8 cellular contexts compared by ENCODE assay signal in genomic region chr5:126776499-126777256, GRCh38. TPM values are rescaled to one million over a fixed set of nuclear protein-coding genes. Genes with fewer than 3 reads are reported as not detected.
DNase-seq lines count a peak whose midpoint lies in the region; ATAC-seq, FAIRE-seq and TF ChIP-seq lines count a peak whose summit lies in the region.

LMNB1 (plus strand) TSS chr5:126777136; CDS start chr5:126777509, 373 bp downstream.

- peak within 1 kb of the TSS; percentile 96 for H2AFZ ChIP-seq in GM23248
- peak within 1 kb of the TSS; percentile 34; the same call in 1 of the 2 replicates for H2AFZ ChIP-seq in Karpas-422 (ENCODE audit: low read length)

- H3K9me3 ChIP-seq in DOHH2 (ENCODE audit: control insufficient read depth, insufficient read depth, low read length) (no peaks in the 10 kb centered on the region), GM23248 (ENCODE audit: low read depth) (no peaks in the 10 kb centered on the region), Karpas-422 (ENCODE audit: low read length) (no peaks in the 10 kb centered on the region), muscle layer of duodenum (ENCODE audit: control insufficient read depth in 1 of 2, low read length in 2 of 2) (no peaks in the 10 kb centered on the region)

- H3K27me3 ChIP-seq in DOHH2 (ENCODE audit: control insufficient read depth, low read length) = no peaks in the 10 kb centered on the region
- H3K27me3 ChIP-seq in GM23248 (replicated peaks; ENCODE audit: insufficient read depth) = no peaks in the 10 kb centered on the region
- no peaks in the 10 kb centered on the region for H3K27me3 ChIP-seq in Karpas-422 (ENCODE audit: low read length)
- no peaks in the 10 kb centered on the region for H3K27me3 ChIP-seq in muscle layer of duodenum (ENCODE audit: low read depth, low read length)

- H3K79me2 ChIP-seq in DOHH2 (ENCODE audit: control insufficient read depth, low read length) (peaks cover 57% of the 10 kb centered on the region), GM23248 (ENCODE audit: insufficient read depth) (peaks cover 34% of the 10 kb centered on the region), Karpas-422 (ENCODE audit: low read length) (peaks cover 45% of the 10 kb centered on the region)

- H4K20me1 ChIP-seq in DOHH2 (ENCODE audit: control insufficient read depth, insufficient read depth, low read depth, low read length) = peaks cover 22% of the 10 kb centered on the region
- no peaks in the 10 kb centered on the region for H4K20me1 ChIP-seq in GM23248 (ENCODE audit: insufficient read depth)
- peaks cover 21% of the 10 kb centered on the region; the same call in 1 of the 2 replicates for H4K20me1 ChIP-seq in Karpas-422 (ENCODE audit: insufficient read depth, low read depth, low read length)

- TF ChIP-seq CTCF in DOHH2 (IDR thresholded peaks at IDR 0.05; ENCODE audit: low read depth, low read length, poor library complexity, severe bottlenecking) = no peak

- H3K4me2 ChIP-seq in DOHH2 (ENCODE audit: low read length) (peak within 1 kb of the TSS; percentile 74), GM23248 (ENCODE audit: unreplicated experiment) (peak within 1 kb of the TSS; percentile 93), Karpas-422 (ENCODE audit: low read depth, low read length, poor library complexity, severe bottlenecking) (peak within 1 kb of the TSS; percentile 98)

- no peaks in the 10 kb centered on the region for H3K9me2 ChIP-seq in DOHH2 (replicated peaks; ENCODE audit: control insufficient read depth, low read length)
- no peaks in the 10 kb centered on the region for H3K9me2 ChIP-seq in GM23248 (ENCODE audit: insufficient read depth)
- no peaks in the 10 kb centered on the region for H3K9me2 ChIP-seq in Karpas-422 (replicated peaks; ENCODE audit: insufficient read depth, low read length)

- ATAC-seq in esophagus mucosa = peak; percentile 95

- in situ Hi-C loops in GM23248 (cut with MboI) = loop anchor here (25.0 kb wide), 1 partner anchor 439 kb away; no protein-coding TSS in a partner anchor

- H3K4me1 ChIP-seq in DOHH2 (ENCODE audit: control insufficient read depth, low read length) = peaks cover 29% of the 10 kb centered on the region
- peaks cover 9% of the 10 kb centered on the region for H3K4me1 ChIP-seq in GM23248 (ENCODE audit: insufficient read depth)
- H3K4me1 ChIP-seq in Karpas-422 (ENCODE audit: low read length) = peaks cover 36% of the 10 kb centered on the region
- H3K4me1 ChIP-seq in muscle layer of duodenum (ENCODE audit: control insufficient read depth in 1 of 2, insufficient read depth in 2 of 2, low read length in 2 of 2) = no peaks in the 10 kb centered on the region

- H3K36me3 ChIP-seq in DOHH2 (ENCODE audit: control insufficient read depth, low read length) = peaks cover 38% of the 10 kb centered on the region
- no peaks in the 10 kb centered on the region for H3K36me3 ChIP-seq in GM23248 (ENCODE audit: low read depth)
- peaks cover 9% of the 10 kb centered on the region; the same call in 1 of the 2 replicates for H3K36me3 ChIP-seq in Karpas-422 (ENCODE audit: insufficient read depth, low read length)
- no peaks in the 10 kb centered on the region for H3K36me3 ChIP-seq in muscle layer of duodenum (ENCODE audit: control insufficient read depth in 1 of 2, insufficient read depth in 2 of 2, low read length in 2 of 2)

- 1% methylated on average over 50 to 54 of the region's 74 CpGs for WGBS in GM23248 (ENCODE audit: low coverage in 1 of 2, low lambda C conversion rate in 2 of 2, missing lambda C conversion rate in 2 of 2), 2 experiments

- peak within 1 kb of the TSS; percentile 84 for H3K4me3 ChIP-seq in DOHH2 (ENCODE audit: low read length)
- H3K4me3 ChIP-seq in GM23248 = peak within 1 kb of the TSS; percentile 86
- H3K4me3 ChIP-seq in Karpas-422 (ENCODE audit: low read length) = peak within 1 kb of the TSS; percentile 90
- peak within 1 kb of the TSS; percentile 81 to 87 for H3K4me3 ChIP-seq in muscle layer of duodenum (ENCODE audit: low read depth in 1 of 2, low read length in 2 of 2)

- H3K27ac ChIP-seq in DOHH2 (ENCODE audit: low read depth, low read length) (peak within 1 kb of the TSS; percentile 88), GM23248 (peak within 1 kb of the TSS; percentile 75), Karpas-422 (ENCODE audit: low read length) (peak within 1 kb of the TSS; percentile 95), muscle layer of duodenum (ENCODE audit: low read length) (peak within 1 kb of the TSS; percentile 93)

- H3K9ac ChIP-seq in GM23248 (peak within 1 kb of the TSS; percentile 84), Karpas-422 (ENCODE audit: low read length) (peak within 1 kb of the TSS; percentile 98)

- FAIRE-seq in RCC 7860 (lab: Jason Lieb, UNC) = peak; percentile 79

- H3F3A ChIP-seq in DOHH2 (ENCODE audit: control insufficient read depth, insufficient read depth) (peaks cover 6% of the 10 kb centered on the region; the same call in 1 of the 2 replicates), GM23248 (ENCODE audit: insufficient read depth) (peaks cover 17% of the 10 kb centered on the region)

- DNase-seq in GM23248 (peak; percentile 97), Karpas-422 (peak; percentile 98), RCC 7860 (ENCODE audit: low spot score) (peak; percentile 96)
- DNase-seq in activated T-cell treated with anti-CD3 and anti-CD28 coated beads, Interleukin-2, amount 50 U/mL, for 48 hours = peak; percentile 98
- DNase-seq in stimulated activated CD8-positive, alpha-beta memory T cell treated with anti-CD3 and anti-CD28 coated beads, Interleukin-7, amount 100 ng/mL, for 24 hours (ENCODE audit: low read depth) = peak; percentile 82

RNA-seq across cellular contexts. Expression of gene LMNB1, which starts in this region (rescaled TPM):
- 27.3 and 44.1 TPM in 2 replicates for total RNA-seq in GM23248 (2014; rRNA removed; shearing (Covaris generic))
- polyA plus RNA-seq in GM23248 (2016; fragmentation: Nextera tagmentation; extraction: Ambion mirVana) = 2.9 and 4.3 TPM in 2 replicates
- 49.8 and 94.5 TPM in 2 replicates for total RNA-seq in Karpas-422 (2014; rRNA removed; shearing (Covaris generic); ENCODE audit: low replicate concordance)
- 34.1 TPM for total RNA-seq in esophagus mucosa

Comparison
In these comparisons a context has a peak if more than half of its experiments do, and no peak if none do; other contexts are left out.
1. Peak in every context shown above with its lines: DNase-seq, ATAC-seq, H3K4me3 ChIP-seq and H3K27ac ChIP-seq.